Comparison of ENCODE assay signal across 2 cellular contexts in the genomic region with DNA sequence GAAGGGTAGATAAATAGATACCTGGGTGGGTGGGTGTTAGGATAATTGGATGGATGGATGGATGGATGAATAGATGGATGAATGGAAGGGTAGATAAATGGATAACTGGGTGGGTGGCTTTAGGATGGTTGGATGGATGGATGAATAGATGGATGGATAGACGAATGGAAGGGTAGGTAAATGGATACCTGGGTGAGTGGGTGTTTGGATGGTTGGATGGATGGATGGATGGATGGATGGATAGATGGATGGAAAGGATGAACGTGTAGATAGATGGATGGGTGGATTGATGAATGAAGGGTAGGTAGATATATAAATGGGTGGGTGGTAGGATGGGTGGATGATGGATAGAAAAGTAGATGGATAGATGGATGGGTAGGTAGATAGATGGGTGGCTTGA.
TF ChIP-seq lines count a peak whose summit lies in the region.

No MANE protein-coding gene starts in this region.

TF ChIP-seq in HepG2, 621 proteins besides CTCF, POLR2A, EP300 and RAD21:
- no peak for TF ChIP-seq PHF20 (CRISPR knock-in tag; IDR thresholded peaks at IDR 0.05)
- TF ChIP-seq TAF15 (IDR thresholded peaks at IDR 0.05; ENCODE audit: low read depth, low read length, poor library complexity, severe bottlenecking) = no peak
- TF ChIP-seq HHEX (CRISPR knock-in tag; IDR thresholded peaks at IDR 0.05) = no peak
- no peak for TF ChIP-seq ZNF768 (CRISPR knock-in tag; IDR thresholded peaks at IDR 0.05)
- TF ChIP-seq, protein P1, sequence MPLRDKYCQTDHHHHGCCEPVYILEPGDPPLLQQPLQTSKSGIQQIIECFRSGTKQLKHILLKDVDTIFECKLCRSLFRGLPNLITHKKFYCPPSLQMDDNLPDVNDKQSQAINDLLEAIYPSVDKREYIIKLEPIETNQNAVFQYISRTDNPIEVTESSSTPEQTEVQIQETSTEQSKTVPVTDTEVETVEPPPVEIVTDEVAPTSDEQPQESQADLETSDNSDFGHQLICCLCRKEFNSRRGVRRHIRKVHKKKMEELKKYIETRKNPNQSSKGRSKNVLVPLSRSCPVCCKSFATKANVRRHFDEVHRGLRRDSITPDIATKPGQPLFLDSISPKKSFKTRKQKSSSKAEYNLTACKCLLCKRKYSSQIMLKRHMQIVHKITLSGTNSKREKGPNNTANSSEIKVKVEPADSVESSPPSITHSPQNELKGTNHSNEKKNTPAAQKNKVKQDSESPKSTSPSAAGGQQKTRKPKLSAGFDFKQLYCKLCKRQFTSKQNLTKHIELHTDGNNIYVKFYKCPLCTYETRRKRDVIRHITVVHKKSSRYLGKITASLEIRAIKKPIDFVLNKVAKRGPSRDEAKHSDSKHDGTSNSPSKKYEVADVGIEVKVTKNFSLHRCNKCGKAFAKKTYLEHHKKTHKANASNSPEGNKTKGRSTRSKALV (CRISPR knock-in tag; IDR thresholded peaks at IDR 0.05) = no peak
TF ChIP-seq in HepG2: peak in this region for 0.

TF ChIP-seq in H1, 55 proteins besides CTCF, POLR2A, EP300 and RAD21:
- TF ChIP-seq BCL11A (IDR thresholded peaks at IDR 0.05; ENCODE audit: low read depth in 2 of 2, low read length in 2 of 2) = no peak
- TF ChIP-seq SRF (IDR thresholded peaks at IDR 0.05; ENCODE audit: low read depth, low read length) = no peak
- no peak for TF ChIP-seq NANOG (IDR thresholded peaks at IDR 0.05; ENCODE audit: insufficient read depth, low read depth, low read length, poor library complexity, severe bottlenecking)
- no peak for TF ChIP-seq CHD1 (IDR thresholded peaks at IDR 0.05; ENCODE audit: low read depth, low read length)
- no peak for TF ChIP-seq SAP30 (IDR thresholded peaks at IDR 0.05; ENCODE audit: insufficient read depth, insufficient replicate concordance, low read length)
- TF ChIP-seq KDM1A (IDR thresholded peaks at IDR 0.05; ENCODE audit: borderline replicate concordance, low read length) = no peak
- TF ChIP-seq ZNF274 (IDR thresholded peaks at IDR 0.05; ENCODE audit: borderline replicate concordance, extremely low read depth, low read length) = no peak
- TF ChIP-seq, protein P2, sequence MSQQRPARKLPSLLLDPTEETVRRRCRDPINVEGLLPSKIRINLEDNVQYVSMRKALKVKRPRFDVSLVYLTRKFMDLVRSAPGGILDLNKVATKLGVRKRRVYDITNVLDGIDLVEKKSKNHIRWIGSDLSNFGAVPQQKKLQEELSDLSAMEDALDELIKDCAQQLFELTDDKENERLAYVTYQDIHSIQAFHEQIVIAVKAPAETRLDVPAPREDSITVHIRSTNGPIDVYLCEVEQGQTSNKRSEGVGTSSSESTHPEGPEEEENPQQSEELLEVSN (IDR thresholded peaks at IDR 0.05) = no peak
- no peak for TF ChIP-seq BACH1 (IDR thresholded peaks at IDR 0.05; ENCODE audit: low read length)
- TF ChIP-seq, protein P3, sequence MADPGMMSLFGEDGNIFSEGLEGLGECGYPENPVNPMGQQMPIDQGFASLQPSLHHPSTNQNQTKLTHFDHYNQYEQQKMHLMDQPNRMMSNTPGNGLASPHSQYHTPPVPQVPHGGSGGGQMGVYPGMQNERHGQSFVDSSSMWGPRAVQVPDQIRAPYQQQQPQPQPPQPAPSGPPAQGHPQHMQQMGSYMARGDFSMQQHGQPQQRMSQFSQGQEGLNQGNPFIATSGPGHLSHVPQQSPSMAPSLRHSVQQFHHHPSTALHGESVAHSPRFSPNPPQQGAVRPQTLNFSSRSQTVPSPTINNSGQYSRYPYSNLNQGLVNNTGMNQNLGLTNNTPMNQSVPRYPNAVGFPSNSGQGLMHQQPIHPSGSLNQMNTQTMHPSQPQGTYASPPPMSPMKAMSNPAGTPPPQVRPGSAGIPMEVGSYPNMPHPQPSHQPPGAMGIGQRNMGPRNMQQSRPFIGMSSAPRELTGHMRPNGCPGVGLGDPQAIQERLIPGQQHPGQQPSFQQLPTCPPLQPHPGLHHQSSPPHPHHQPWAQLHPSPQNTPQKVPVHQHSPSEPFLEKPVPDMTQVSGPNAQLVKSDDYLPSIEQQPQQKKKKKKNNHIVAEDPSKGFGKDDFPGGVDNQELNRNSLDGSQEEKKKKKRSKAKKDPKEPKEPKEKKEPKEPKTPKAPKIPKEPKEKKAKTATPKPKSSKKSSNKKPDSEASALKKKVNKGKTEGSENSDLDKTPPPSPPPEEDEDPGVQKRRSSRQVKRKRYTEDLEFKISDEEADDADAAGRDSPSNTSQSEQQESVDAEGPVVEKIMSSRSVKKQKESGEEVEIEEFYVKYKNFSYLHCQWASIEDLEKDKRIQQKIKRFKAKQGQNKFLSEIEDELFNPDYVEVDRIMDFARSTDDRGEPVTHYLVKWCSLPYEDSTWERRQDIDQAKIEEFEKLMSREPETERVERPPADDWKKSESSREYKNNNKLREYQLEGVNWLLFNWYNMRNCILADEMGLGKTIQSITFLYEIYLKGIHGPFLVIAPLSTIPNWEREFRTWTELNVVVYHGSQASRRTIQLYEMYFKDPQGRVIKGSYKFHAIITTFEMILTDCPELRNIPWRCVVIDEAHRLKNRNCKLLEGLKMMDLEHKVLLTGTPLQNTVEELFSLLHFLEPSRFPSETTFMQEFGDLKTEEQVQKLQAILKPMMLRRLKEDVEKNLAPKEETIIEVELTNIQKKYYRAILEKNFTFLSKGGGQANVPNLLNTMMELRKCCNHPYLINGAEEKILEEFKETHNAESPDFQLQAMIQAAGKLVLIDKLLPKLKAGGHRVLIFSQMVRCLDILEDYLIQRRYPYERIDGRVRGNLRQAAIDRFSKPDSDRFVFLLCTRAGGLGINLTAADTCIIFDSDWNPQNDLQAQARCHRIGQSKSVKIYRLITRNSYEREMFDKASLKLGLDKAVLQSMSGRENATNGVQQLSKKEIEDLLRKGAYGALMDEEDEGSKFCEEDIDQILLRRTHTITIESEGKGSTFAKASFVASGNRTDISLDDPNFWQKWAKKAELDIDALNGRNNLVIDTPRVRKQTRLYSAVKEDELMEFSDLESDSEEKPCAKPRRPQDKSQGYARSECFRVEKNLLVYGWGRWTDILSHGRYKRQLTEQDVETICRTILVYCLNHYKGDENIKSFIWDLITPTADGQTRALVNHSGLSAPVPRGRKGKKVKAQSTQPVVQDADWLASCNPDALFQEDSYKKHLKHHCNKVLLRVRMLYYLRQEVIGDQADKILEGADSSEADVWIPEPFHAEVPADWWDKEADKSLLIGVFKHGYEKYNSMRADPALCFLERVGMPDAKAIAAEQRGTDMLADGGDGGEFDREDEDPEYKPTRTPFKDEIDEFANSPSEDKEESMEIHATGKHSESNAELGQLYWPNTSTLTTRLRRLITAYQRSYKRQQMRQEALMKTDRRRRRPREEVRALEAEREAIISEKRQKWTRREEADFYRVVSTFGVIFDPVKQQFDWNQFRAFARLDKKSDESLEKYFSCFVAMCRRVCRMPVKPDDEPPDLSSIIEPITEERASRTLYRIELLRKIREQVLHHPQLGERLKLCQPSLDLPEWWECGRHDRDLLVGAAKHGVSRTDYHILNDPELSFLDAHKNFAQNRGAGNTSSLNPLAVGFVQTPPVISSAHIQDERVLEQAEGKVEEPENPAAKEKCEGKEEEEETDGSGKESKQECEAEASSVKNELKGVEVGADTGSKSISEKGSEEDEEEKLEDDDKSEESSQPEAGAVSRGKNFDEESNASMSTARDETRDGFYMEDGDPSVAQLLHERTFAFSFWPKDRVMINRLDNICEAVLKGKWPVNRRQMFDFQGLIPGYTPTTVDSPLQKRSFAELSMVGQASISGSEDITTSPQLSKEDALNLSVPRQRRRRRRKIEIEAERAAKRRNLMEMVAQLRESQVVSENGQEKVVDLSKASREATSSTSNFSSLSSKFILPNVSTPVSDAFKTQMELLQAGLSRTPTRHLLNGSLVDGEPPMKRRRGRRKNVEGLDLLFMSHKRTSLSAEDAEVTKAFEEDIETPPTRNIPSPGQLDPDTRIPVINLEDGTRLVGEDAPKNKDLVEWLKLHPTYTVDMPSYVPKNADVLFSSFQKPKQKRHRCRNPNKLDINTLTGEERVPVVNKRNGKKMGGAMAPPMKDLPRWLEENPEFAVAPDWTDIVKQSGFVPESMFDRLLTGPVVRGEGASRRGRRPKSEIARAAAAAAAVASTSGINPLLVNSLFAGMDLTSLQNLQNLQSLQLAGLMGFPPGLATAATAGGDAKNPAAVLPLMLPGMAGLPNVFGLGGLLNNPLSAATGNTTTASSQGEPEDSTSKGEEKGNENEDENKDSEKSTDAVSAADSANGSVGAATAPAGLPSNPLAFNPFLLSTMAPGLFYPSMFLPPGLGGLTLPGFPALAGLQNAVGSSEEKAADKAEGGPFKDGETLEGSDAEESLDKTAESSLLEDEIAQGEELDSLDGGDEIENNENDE (IDR thresholded peaks at IDR 0.05; ENCODE audit: insufficient replicate concordance, low read length) = no peak
- no peak for TF ChIP-seq KDM5A (IDR thresholded peaks at IDR 0.05; ENCODE audit: low read length)
- TF ChIP-seq RBBP5 (IDR thresholded peaks at IDR 0.05; ENCODE audit: borderline replicate concordance, low read depth, low read length) = no peak
- no peak for TF ChIP-seq POLR2AphosphoS5 (IDR thresholded peaks at IDR 0.05; ENCODE audit: low read depth, low read length)
- TF ChIP-seq, protein P4, sequence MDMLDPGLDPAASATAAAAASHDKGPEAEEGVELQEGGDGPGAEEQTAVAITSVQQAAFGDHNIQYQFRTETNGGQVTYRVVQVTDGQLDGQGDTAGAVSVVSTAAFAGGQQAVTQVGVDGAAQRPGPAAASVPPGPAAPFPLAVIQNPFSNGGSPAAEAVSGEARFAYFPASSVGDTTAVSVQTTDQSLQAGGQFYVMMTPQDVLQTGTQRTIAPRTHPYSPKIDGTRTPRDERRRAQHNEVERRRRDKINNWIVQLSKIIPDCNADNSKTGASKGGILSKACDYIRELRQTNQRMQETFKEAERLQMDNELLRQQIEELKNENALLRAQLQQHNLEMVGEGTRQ (IDR thresholded peaks at IDR 0.05; ENCODE audit: low read length) = no peak
- TF ChIP-seq KDM4A (IDR thresholded peaks at IDR 0.05; ENCODE audit: low read depth, low read length, severe bottlenecking) = no peak
- TF ChIP-seq, protein P5, sequence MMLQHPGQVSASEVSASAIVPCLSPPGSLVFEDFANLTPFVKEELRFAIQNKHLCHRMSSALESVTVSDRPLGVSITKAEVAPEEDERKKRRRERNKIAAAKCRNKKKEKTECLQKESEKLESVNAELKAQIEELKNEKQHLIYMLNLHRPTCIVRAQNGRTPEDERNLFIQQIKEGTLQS (IDR thresholded peaks at IDR 0.05; ENCODE audit: insufficient read depth, low read depth, low read length) = no peak
